ENCODE assay signal across 16 cellular contexts in the genomic region with DNA sequence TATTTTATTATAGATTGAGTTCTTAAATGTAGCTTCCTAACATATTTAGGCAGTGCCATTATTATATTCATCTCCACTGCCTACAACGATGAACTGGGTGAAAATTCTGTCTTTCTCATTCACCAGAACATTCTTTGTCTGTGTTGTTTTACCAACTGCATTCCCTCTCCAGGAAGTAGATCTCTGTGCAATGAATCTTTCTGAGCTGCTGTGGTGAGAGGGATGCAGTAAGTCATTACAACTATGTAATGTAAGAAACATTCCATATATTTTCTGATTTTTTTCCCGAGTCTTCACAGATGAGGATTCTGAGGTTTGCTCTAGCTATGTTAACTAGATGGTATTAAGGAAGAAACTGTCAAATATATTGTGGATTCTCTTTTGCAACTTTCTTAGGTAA.
A peak's percentile ranks its signal among the peaks of the same experiment; 100 is the strongest.
DNase-seq lines count a peak whose midpoint lies in the region; FAIRE-seq and TF ChIP-seq lines count a peak whose summit lies in the region.
"Had no signal": no experiment of that assay in that cellular context is flagged by ENCODE, and none has a peak within 500 bp of the region (broad histone marks: within the 10 kb centered on the region; RNA-seq: fewer than 3 reads in every experiment).

No MANE protein-coding gene starts in this region.

- no peak overlapping the region for H3K27ac ChIP-seq in uterus
- H3K27ac ChIP-seq: 22Rv1, BLaER1 had no signal

- H3K4me1 ChIP-seq in adipocyte (ENCODE audit: control insufficient read depth, insufficient read depth, low read length) (no peaks in the 10 kb centered on the region), uterus (no peaks in the 10 kb centered on the region)
- H3K4me1 ChIP-seq: BLaER1 had no signal

- DNase-seq in EL: peak; percentile 52
- peak; percentile 13 for DNase-seq in adipocyte (ENCODE audit: low read depth)
- DNase-seq in iris pigment epithelial cell (ENCODE audit: low read depth): peak; percentile 0
- DNase-seq in non-pigmented ciliary epithelial cell (ENCODE audit: low read depth): peak; percentile 9
- DNase-seq in uterus: no peak
- DNase-seq in DMS153 treated with DMSO at 0.1 percent for 48 hours (lab: John Stamatoyannopoulos, UW; ENCODE audit: unreplicated experiment): no peak
- no peak for DNase-seq in HFFc6
- DNase-seq in HTR-8/SVneo (ENCODE audit: insufficient read length, low spot score): no peak
- DNase-seq: AML-193 had no signal

- H3K27me3 ChIP-seq in adipocyte (replicated peaks; ENCODE audit: control insufficient read depth, insufficient read depth, low read length) (no peaks in the 10 kb centered on the region), uterus (no peaks in the 10 kb centered on the region)
- H3K27me3 ChIP-seq: BLaER1 had no signal

- no peak for FAIRE-seq in HTR-8/SVneo (lab: Jason Lieb, UNC)
- FAIRE-seq: G401.6, GM12892, GM19239, H54, HepG2 had no signal

- TF ChIP-seq CTCF in uterus (IDR thresholded peaks at IDR 0.05): no peak
- no peak for TF ChIP-seq CTCF in HFFc6 (IDR thresholded peaks at IDR 0.05)

- H3K4me3 Mint-ChIP-seq in HFFc6: no peak overlapping the region

- H3K9me3 Mint-ChIP-seq in HFFc6: peaks cover 12% of the 10 kb centered on the region

- H3K9ac ChIP-seq in adipocyte (ENCODE audit: low read length): no peak overlapping the region
- H3K9ac ChIP-seq: BLaER1 had no signal

- H3K9me3 ChIP-seq in adipocyte (ENCODE audit: control insufficient read depth, low read length): peaks cover 4% of the 10 kb centered on the region
- no peaks in the 10 kb centered on the region for H3K9me3 ChIP-seq in uterus
- H3K9me3 ChIP-seq: BLaER1 had no signal

- no peak overlapping the region for H3K27ac Mint-ChIP-seq in HFFc6

- TF ChIP-seq POLR2A in uterus (IDR thresholded peaks at IDR 0.05): no peak

- no peaks in the 10 kb centered on the region for H3K36me3 Mint-ChIP-seq in HFFc6 (ENCODE audit: low read depth)

- intact Hi-C loops in uterus (cut with DNase I; ENCODE audit: low total_unique reads): no loop called here

- H3K36me3 ChIP-seq in adipocyte (ENCODE audit: control insufficient read depth, insufficient read depth, low read length, severe bottlenecking) (no peaks in the 10 kb centered on the region), uterus (no peaks in the 10 kb centered on the region)
- H3K36me3 ChIP-seq: BLaER1 had no signal

- H3K4me3 ChIP-seq in adipocyte (ENCODE audit: low read length) (no peak overlapping the region), uterus (no peak overlapping the region)
- H3K4me3 ChIP-seq: BLaER1 had no signal

- H3K4me1 Mint-ChIP-seq in HFFc6 (ENCODE audit: low read depth): no peaks in the 10 kb centered on the region

- H3K27me3 Mint-ChIP-seq in HFFc6 (ENCODE audit: insufficient read depth): no peaks in the 10 kb centered on the region

Comparison
In these comparisons a context has a peak if more than half of its experiments do, and no peak if none do; other contexts are left out.
1. DNase-seq: peak in EL (single experiment), adipocyte (single experiment), iris pigment epithelial cell (single experiment) and non-pigmented ciliary epithelial cell (single experiment); none in uterus (0 of 2), DMS153 treated with DMSO at 0.1 percent for 48 hours (single experiment), HFFc6 (single experiment) and HTR-8/SVneo (single experiment).